In the genomic region with DNA sequence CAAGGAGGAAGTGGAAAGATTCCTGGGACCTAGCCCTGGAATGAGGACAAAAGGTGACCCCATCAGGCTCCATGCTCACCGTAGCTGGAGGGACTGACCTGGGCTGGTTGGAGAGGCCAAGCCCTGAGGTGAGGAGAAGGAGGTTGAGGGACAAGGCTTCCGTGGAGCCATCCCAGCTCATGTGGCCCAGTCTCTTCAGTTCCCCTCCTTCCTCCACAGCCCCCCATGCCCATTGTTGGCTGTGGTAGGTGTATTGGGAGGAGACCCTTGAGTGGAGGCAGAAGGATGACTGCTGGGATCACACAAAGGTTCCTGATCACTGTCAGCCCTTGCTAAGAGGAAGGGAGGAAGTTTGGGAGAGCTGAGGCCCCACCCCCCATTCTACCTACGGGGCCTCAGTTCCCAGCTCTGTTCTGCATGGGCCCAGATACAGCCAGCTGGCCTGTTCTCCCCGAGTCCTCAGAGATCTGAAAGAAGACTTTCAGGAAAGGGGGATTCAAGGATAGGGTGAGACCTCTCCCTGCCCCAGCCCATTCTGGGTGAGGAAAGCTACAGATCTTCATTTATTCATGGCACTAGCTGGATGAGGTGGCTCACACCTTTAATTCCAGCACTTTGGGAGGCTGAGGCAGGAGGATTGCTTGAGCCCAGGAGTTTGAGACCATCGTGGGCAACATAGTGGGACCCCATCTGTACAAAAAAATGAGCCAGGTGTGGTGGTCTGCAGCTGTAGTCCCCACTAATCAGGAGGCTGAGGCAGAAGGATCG, we compare ENCODE assay signal across 1 cellular context.
A peak's percentile ranks its signal among the peaks of the same experiment; 100 is the strongest.
TF ChIP-seq lines count a peak whose summit lies in the region.

No MANE protein-coding gene starts in this region.

TF ChIP-seq in HepG2, 621 proteins besides CTCF, POLR2A, EP300 and RAD21 (continues in another document):
- peak; percentile 82 for TF ChIP-seq PAF1 (CRISPR knock-in tag; IDR thresholded peaks at IDR 0.05)
- 0 out of 2 replicates have a peak, but pooled peaks have one; percentile 35 for TF ChIP-seq ZNF772 (CRISPR knock-in tag; IDR thresholded peaks at IDR 0.05)
- no peak for TF ChIP-seq MIER3 (CRISPR knock-in tag; IDR thresholded peaks at IDR 0.05; ENCODE audit: borderline replicate concordance)
- peak; percentile 73; the same call in 1 of the 2 replicates for TF ChIP-seq ZNF280B (CRISPR knock-in tag; IDR thresholded peaks at IDR 0.05; ENCODE audit: borderline replicate concordance)
- peak; percentile 34; the same call in 1 of the 2 replicates for TF ChIP-seq ZNF687 (CRISPR knock-in tag; IDR thresholded peaks at IDR 0.05)
- TF ChIP-seq, protein P1, sequence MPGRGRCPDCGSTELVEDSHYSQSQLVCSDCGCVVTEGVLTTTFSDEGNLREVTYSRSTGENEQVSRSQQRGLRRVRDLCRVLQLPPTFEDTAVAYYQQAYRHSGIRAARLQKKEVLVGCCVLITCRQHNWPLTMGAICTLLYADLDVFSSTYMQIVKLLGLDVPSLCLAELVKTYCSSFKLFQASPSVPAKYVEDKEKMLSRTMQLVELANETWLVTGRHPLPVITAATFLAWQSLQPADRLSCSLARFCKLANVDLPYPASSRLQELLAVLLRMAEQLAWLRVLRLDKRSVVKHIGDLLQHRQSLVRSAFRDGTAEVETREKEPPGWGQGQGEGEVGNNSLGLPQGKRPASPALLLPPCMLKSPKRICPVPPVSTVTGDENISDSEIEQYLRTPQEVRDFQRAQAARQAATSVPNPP (CRISPR knock-in tag; IDR thresholded peaks at IDR 0.05): 0 out of 2 replicates have a peak, but pooled peaks have one; percentile 10
- TF ChIP-seq ZSCAN25 (CRISPR knock-in tag; IDR thresholded peaks at IDR 0.05): peak; percentile 43; the same call in 1 of the 2 replicates
- TF ChIP-seq, protein P2, sequence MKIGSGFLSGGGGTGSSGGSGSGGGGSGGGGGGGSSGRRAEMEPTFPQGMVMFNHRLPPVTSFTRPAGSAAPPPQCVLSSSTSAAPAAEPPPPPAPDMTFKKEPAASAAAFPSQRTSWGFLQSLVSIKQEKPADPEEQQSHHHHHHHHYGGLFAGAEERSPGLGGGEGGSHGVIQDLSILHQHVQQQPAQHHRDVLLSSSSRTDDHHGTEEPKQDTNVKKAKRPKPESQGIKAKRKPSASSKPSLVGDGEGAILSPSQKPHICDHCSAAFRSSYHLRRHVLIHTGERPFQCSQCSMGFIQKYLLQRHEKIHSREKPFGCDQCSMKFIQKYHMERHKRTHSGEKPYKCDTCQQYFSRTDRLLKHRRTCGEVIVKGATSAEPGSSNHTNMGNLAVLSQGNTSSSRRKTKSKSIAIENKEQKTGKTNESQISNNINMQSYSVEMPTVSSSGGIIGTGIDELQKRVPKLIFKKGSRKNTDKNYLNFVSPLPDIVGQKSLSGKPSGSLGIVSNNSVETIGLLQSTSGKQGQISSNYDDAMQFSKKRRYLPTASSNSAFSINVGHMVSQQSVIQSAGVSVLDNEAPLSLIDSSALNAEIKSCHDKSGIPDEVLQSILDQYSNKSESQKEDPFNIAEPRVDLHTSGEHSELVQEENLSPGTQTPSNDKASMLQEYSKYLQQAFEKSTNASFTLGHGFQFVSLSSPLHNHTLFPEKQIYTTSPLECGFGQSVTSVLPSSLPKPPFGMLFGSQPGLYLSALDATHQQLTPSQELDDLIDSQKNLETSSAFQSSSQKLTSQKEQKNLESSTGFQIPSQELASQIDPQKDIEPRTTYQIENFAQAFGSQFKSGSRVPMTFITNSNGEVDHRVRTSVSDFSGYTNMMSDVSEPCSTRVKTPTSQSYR (CRISPR knock-in tag; IDR thresholded peaks at IDR 0.05; ENCODE audit: borderline replicate concordance): 0 out of 2 replicates have a peak, but pooled peaks have one; percentile 7
- no peak for TF ChIP-seq ZEB1 (IDR thresholded peaks at IDR 0.05; ENCODE audit: insufficient replicate concordance, low read depth)
- TF ChIP-seq KDM2A (CRISPR knock-in tag; IDR thresholded peaks at IDR 0.05; ENCODE audit: borderline replicate concordance, low read depth): peak; percentile 24; the same call in 1 of the 2 replicates
- TF ChIP-seq SRF (IDR thresholded peaks at IDR 0.05; ENCODE audit: low read depth, low read length): no peak
- 0 out of 2 replicates have a peak, but pooled peaks have one; percentile 17 for TF ChIP-seq BRCA1 (CRISPR knock-in tag; IDR thresholded peaks at IDR 0.05)
- peak; percentile 53 for TF ChIP-seq PHF5A (CRISPR knock-in tag; IDR thresholded peaks at IDR 0.05; ENCODE audit: low read depth, unreplicated experiment)
- TF ChIP-seq POLR2AphosphoS5 (IDR thresholded peaks at IDR 0.05; ENCODE audit: low read depth, low read length): peak; percentile 18
- peak; percentile 48; the same call in 1 of the 2 replicates for TF ChIP-seq ZFP91 (CRISPR knock-in tag; IDR thresholded peaks at IDR 0.05; ENCODE audit: borderline replicate concordance)
- 0 out of 2 replicates have a peak, but pooled peaks have one; percentile 33 for TF ChIP-seq ZBTB34 (CRISPR knock-in tag; IDR thresholded peaks at IDR 0.05)
- peak; percentile 59; the same call in 1 of the 2 replicates for TF ChIP-seq ZNF724P (CRISPR knock-in tag; IDR thresholded peaks at IDR 0.05; ENCODE audit: borderline replicate concordance)
- no peak for TF ChIP-seq ZHX2 (IDR thresholded peaks at IDR 0.05; ENCODE audit: low read depth)
- 0 out of 2 replicates have a peak, but pooled peaks have one; percentile 12 for TF ChIP-seq ZHX2 (CRISPR knock-in tag; IDR thresholded peaks at IDR 0.05; ENCODE audit: borderline replicate concordance)
- TF ChIP-seq ZNF224 (CRISPR knock-in tag; IDR thresholded peaks at IDR 0.05): no peak
- peak; percentile 18 for TF ChIP-seq AKAP8 (CRISPR knock-in tag; IDR thresholded peaks at IDR 0.05)
- TF ChIP-seq, protein P3, sequence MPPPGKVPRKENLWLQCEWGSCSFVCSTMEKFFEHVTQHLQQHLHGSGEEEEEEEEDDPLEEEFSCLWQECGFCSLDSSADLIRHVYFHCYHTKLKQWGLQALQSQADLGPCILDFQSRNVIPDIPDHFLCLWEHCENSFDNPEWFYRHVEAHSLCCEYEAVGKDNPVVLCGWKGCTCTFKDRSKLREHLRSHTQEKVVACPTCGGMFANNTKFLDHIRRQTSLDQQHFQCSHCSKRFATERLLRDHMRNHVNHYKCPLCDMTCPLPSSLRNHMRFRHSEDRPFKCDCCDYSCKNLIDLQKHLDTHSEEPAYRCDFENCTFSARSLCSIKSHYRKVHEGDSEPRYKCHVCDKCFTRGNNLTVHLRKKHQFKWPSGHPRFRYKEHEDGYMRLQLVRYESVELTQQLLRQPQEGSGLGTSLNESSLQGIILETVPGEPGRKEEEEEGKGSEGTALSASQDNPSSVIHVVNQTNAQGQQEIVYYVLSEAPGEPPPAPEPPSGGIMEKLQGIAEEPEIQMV (CRISPR knock-in tag; IDR thresholded peaks at IDR 0.05; ENCODE audit: low read depth): 0 out of 2 replicates have a peak, but pooled peaks have one; percentile 29
- peak; percentile 69; the same call in 1 of the 2 replicates for TF ChIP-seq ZC3H13 (CRISPR knock-in tag; IDR thresholded peaks at IDR 0.05)
- 0 out of 2 replicates have a peak, but pooled peaks have one; percentile 21 for TF ChIP-seq MYPOP (CRISPR knock-in tag; IDR thresholded peaks at IDR 0.05)
- no peak for TF ChIP-seq NONO (IDR thresholded peaks at IDR 0.05)
- 0 out of 2 replicates have a peak, but pooled peaks have one; percentile 16 for TF ChIP-seq NONO (CRISPR knock-in tag; conservative IDR thresholded peaks at IDR 0.05)
